Comparison of ENCODE assay signal across 8 cellular contexts in the genomic region with DNA sequence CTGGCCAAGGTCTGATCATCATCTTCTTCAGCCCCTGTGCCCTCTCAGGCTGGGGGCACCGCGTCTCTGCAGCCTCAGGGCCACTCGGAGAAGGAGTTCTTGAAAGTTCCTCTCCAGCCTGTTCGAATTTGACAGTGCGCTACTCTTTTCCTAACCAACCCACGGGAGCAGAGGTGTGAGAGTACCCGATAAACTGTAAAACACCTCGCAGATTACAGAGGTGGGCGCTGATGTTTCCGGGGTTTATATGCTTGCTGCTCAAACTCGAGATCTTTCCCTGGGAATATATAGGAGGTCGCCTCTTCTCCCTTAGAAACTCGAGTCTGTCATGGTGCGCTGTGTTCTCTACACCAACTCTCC. TPM values are rescaled to one million over a fixed set of nuclear protein-coding genes. Genes with fewer than 3 reads are reported as not detected.
DNase-seq lines count a peak whose midpoint lies in the region; ATAC-seq and TF ChIP-seq lines count a peak whose summit lies in the region.

No MANE protein-coding gene starts in this region.

- H3K4me1 ChIP-seq in SJCRH30 (peaks cover 9% of the 10 kb centered on the region; the same call in 1 of the 2 replicates), fibroblast of lung (ENCODE audit: control insufficient read depth, extremely low read depth, insufficient read depth, low read length) (peaks cover 2% of the 10 kb centered on the region)

- H3K4me3 ChIP-seq in SJCRH30 = peak overlapping the region; percentile 76
- peak overlapping the region; percentile 68 to 89 (median 78) for H3K4me3 ChIP-seq in fibroblast of lung (replicated peaks in 1 of 4; ENCODE audit: control extremely low read depth in 1 of 4, insufficient read depth in 1 of 4, low read depth in 3 of 4, low read length in 4 of 4)

- no peaks in the 10 kb centered on the region for H3K27me3 ChIP-seq in SJCRH30
- no peaks in the 10 kb centered on the region for H3K27me3 ChIP-seq in fibroblast of lung (ENCODE audit: control insufficient read depth, insufficient read depth, low read length)

- H3K4me2 ChIP-seq in fibroblast of lung (ENCODE audit: extremely low read depth, insufficient read depth, low read length) = peak overlapping the region; percentile 96

- H3K9ac ChIP-seq in fibroblast of lung (ENCODE audit: insufficient read depth, low read length) = peak overlapping the region; percentile 51

- in situ Hi-C loops in GM13977 (cut with MboI; ENCODE audit: low pct_unique_long_range_greater_than_20kb, low sequenced_read_pairs, unreplicated experiment) = no loop called here

- no peak for TF ChIP-seq CTCF in C4-2B (conservative IDR thresholded peaks at IDR 0.05)
- no peak for TF ChIP-seq CTCF in fibroblast of lung (conservative IDR thresholded peaks at IDR 0.05 in 1 of 2, IDR thresholded peaks at IDR 0.05 in 1 of 2; ENCODE audit: low read depth in 1 of 2, low read length in 2 of 2)
- no peak for TF ChIP-seq CTCF in omental fat pad (IDR thresholded peaks at IDR 0.05)
- TF ChIP-seq CTCF in GM13977 (IDR thresholded peaks at IDR 0.05; ENCODE audit: extremely low read depth, insufficient read depth, missing control alignments) = no peak

- H4K20me1 ChIP-seq in fibroblast of lung (ENCODE audit: control insufficient read depth, extremely low read depth, insufficient read depth, low read length) = no peaks in the 10 kb centered on the region

- ATAC-seq in GM21619 (IDR thresholded peaks at IDR 0.05; ENCODE audit: unreplicated experiment) (peak; percentile 21), omental fat pad (ENCODE audit: low FRiP score) (peak; percentile 10)

- peaks cover 31% of the 10 kb centered on the region for H3K36me3 ChIP-seq in SJCRH30
- H3K36me3 ChIP-seq in fibroblast of lung (ENCODE audit: control insufficient read depth, insufficient read depth, low read length) = peaks cover 8% of the 10 kb centered on the region

- DNase-seq in SJCRH30 (peak in 1 of 2 experiments; percentile 31), fibroblast of lung (ENCODE audit: low read depth in 2 of 2) (no peak), omental fat pad (ENCODE audit: low spot score) (no peak), cortex of kidney (lab: John Stamatoyannopoulos, UW) (no peak), DMS 273 (lab: John Stamatoyannopoulos, UW; ENCODE audit: unreplicated experiment) (no peak), GM13977 (ENCODE audit: low spot score) (no peak)

- H2AFZ ChIP-seq in fibroblast of lung (ENCODE audit: low read length) = peak overlapping the region; percentile 0

- no peaks in the 10 kb centered on the region for H3K9me3 ChIP-seq in SJCRH30 (replicated peaks)
- H3K9me3 ChIP-seq in fibroblast of lung (ENCODE audit: control insufficient read depth, insufficient read depth, low read depth, low read length) = no peaks in the 10 kb centered on the region

- H3K27ac ChIP-seq in C4-2B = peak overlapping the region; percentile 85
- peak overlapping the region; percentile 64 for H3K27ac ChIP-seq in SJCRH30
- H3K27ac ChIP-seq in fibroblast of lung (ENCODE audit: insufficient read depth, low read length) = peak overlapping the region; percentile 80

- H3K79me2 ChIP-seq in fibroblast of lung (ENCODE audit: control insufficient read depth, insufficient read depth, low read length) = peaks cover 14% of the 10 kb centered on the region

RNA-seq across cellular contexts. Expression of a gene that starts 0.5 kb away (rescaled TPM):
- total RNA-seq in SJCRH30 (2014; rRNA removed; shearing (Covaris generic)) = 53.0 and 55.2 TPM in 2 replicates
- 33.9 and 41.5 TPM in 2 replicates for total RNA-seq in fibroblast of lung
- polyA plus RNA-seq in fibroblast of lung = 20.5 and 22.8 TPM in 2 replicates
- 35.7 and 36.6 TPM in 2 replicates for polyA plus RNA-seq in fibroblast of lung (2012)
- polyA minus RNA-seq in fibroblast of lung (ENCODE audit: low replicate concordance) = 3.3 and 4.3 TPM in 2 replicates
- 10 to 100 TPM; 20.9 to 28.8 (median 23.7) TPM for total RNA-seq in omental fat pad

RNA-seq across cellular contexts. Expression of a gene that starts 57.2 kb away (rescaled TPM):
- total RNA-seq in SJCRH30 (2014; rRNA removed; shearing (Covaris generic)) = 1,193 and 1,203 TPM in 2 replicates
- total RNA-seq in fibroblast of lung (599 and 964 TPM in 2 replicates), omental fat pad (100 to 1,000 TPM; 456 to 714 (median 516) TPM)
- 1,024 and 1,178 TPM in 2 replicates for polyA plus RNA-seq in fibroblast of lung
- polyA plus RNA-seq in fibroblast of lung (2012) = 650 and 657 TPM in 2 replicates
- polyA minus RNA-seq in fibroblast of lung (ENCODE audit: low replicate concordance) = 561 and 1,024 TPM in 2 replicates

RNA-seq across cellular contexts. Expression of a gene that starts 58.0 kb away (rescaled TPM):
- not detected in 2 replicates for total RNA-seq in SJCRH30 (2014; rRNA removed; shearing (Covaris generic))
- total RNA-seq in fibroblast of lung (25.7 and 55.5 TPM in 2 replicates), omental fat pad (10 to 100 TPM in 2 of 4 donors, 1 to 10 TPM in 2; 3.3 to 32.3 (median 7.7) TPM)
- 21.8 and 90.0 TPM in 2 replicates for polyA plus RNA-seq in fibroblast of lung
- 16.3 and 72.4 TPM in 2 replicates for polyA plus RNA-seq in fibroblast of lung (2012)
- polyA minus RNA-seq in fibroblast of lung (ENCODE audit: low replicate concordance) = 24.8 and 115 TPM in 2 replicates
